In the genomic region with DNA sequence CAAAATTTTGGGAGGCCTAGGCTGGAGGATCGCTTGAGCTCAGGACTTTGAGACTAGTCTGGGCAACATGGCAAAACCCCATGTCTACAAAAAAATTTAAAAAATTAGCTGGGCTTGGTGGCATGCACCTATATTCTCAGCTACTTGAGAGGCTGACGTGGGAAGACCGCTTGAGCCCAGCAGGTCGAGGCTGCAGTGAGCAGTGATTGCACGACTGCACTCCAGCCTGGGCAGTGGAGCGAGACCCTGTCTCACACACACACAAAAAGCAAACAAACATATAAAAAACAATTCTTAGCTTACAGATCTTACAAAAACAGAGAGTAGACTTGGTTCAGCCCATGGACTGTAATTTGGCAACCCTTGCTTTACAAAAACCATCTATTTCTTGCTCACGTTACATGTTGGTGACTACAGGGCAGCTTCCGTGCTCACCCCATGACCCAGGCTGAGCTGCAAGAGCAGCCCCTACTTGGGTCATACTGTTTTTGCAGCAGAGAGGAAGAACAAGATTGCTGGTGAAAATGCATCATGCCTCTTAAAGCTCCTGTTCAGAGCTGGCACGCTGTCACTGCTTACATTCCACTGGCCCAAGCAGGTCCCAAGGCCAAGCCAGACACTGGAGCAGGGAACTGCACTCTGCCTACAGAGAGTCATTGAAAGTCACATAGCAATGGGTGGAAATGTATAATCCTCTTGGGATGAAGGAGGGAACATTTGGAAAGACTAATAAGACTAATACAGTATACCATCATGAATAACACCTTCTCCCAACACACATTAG, we compare ENCODE assay signal across 20 cellular contexts. TPM values are rescaled to one million over a fixed set of nuclear protein-coding genes. Genes with fewer than 3 reads are reported as not detected.
DNase-seq lines count a peak whose midpoint lies in the region; FAIRE-seq and TF ChIP-seq lines count a peak whose summit lies in the region.
"Had no signal": no experiment of that assay in that cellular context is flagged by ENCODE, and none has a peak within 500 bp of the region (broad histone marks: within the 10 kb centered on the region; RNA-seq: fewer than 3 reads in every experiment).

No MANE protein-coding gene starts in this region.

- no peaks in the 10 kb centered on the region for H3K9me3 ChIP-seq in Karpas-422 (ENCODE audit: low read length)
- H3K9me3 ChIP-seq in H1 (ENCODE audit: insufficient read depth in 2 of 2, low read depth in 1 of 2, low read length in 1 of 2) = no peaks in the 10 kb centered on the region
- no peaks in the 10 kb centered on the region for H3K9me3 ChIP-seq in thyroid gland
- H3K9me3 ChIP-seq: HAP-1 had no signal

- TF ChIP-seq RAD21 in H1 (IDR thresholded peaks at IDR 0.05 in 1 of 2, conservative IDR thresholded peaks at IDR 0.05 in 1 of 2; ENCODE audit: low read depth in 2 of 2, low read length in 2 of 2) = no peak

- H3K23ac ChIP-seq in H1 (ENCODE audit: insufficient read length) = no peak overlapping the region

- H3K4me2 ChIP-seq in Karpas-422 (ENCODE audit: low read depth, low read length, poor library complexity, severe bottlenecking) (no peak overlapping the region), H1 (ENCODE audit: insufficient read depth in 1 of 2, low read depth in 2 of 2, low read length in 2 of 2) (no peak overlapping the region)

- H3K27me3 ChIP-seq in Karpas-422 (ENCODE audit: low read length) = no peaks in the 10 kb centered on the region
- no peaks in the 10 kb centered on the region for H3K27me3 ChIP-seq in H1 (replicated peaks in 1 of 4; ENCODE audit: control insufficient read depth in 3 of 4, extremely low read depth in 1 of 4, insufficient read depth in 3 of 4, low read length in 3 of 4)
- H3K27me3 ChIP-seq in thyroid gland = no peaks in the 10 kb centered on the region

- H2BK20ac ChIP-seq in H1 (ENCODE audit: low read length) = no peak overlapping the region

- H3K4me1 ChIP-seq in Karpas-422 (ENCODE audit: low read length) (peaks cover 4% of the 10 kb centered on the region), H1 (replicated peaks in 1 of 4; ENCODE audit: control insufficient read depth in 3 of 4, insufficient read depth in 4 of 4, low read length in 3 of 4) (no peaks in the 10 kb centered on the region), thyroid gland (peaks cover 0 to 9% of the 10 kb centered on the region in 2 donors)

- no peak overlapping the region for H2BK5ac ChIP-seq in H1 (ENCODE audit: low read depth, low read length)

- H3K9ac ChIP-seq in Karpas-422 (ENCODE audit: low read length) (no peak overlapping the region), H1 (replicated peaks in 1 of 4; ENCODE audit: extremely low read depth in 1 of 4, low read depth in 3 of 4, low read length in 3 of 4) (no peak overlapping the region; a peak in 1 of 7 replicates)

- H3K79me1 ChIP-seq in H1 (ENCODE audit: low read depth, low read length) = no peaks in the 10 kb centered on the region

- H3K79me2 ChIP-seq in Karpas-422 (ENCODE audit: low read length) (no peaks in the 10 kb centered on the region), H1 (ENCODE audit: control insufficient read depth in 1 of 2, insufficient read depth in 2 of 2, low read length in 2 of 2) (no peaks in the 10 kb centered on the region)

- H3K56ac ChIP-seq in H1 (replicated peaks; ENCODE audit: insufficient read length, low read depth, low read length) = no peak overlapping the region

- H2AK5ac ChIP-seq in H1 (ENCODE audit: low read depth, low read length) = no peak overlapping the region

- H4K20me1 ChIP-seq in Karpas-422 (ENCODE audit: insufficient read depth, low read depth, low read length) (no peaks in the 10 kb centered on the region), H1 (replicated peaks in 1 of 2; ENCODE audit: control insufficient read depth in 1 of 2, insufficient read depth in 2 of 2, low read length in 2 of 2) (no peaks in the 10 kb centered on the region)

- H3K23me2 ChIP-seq in H1 (ENCODE audit: low read depth, low read length) = no peaks in the 10 kb centered on the region

- H2BK12ac ChIP-seq in H1 (ENCODE audit: low read depth, low read length) = no peak overlapping the region

- H3K9me3 Mint-ChIP-seq in nephron progenitor cell = peaks cover 5% of the 10 kb centered on the region
- H3K9me3 Mint-ChIP-seq: CD4-positive, alpha-beta T cell had no signal

- no peaks in the 10 kb centered on the region for H3K9me2 ChIP-seq in Karpas-422 (replicated peaks; ENCODE audit: insufficient read depth, low read length)

- H2AFZ ChIP-seq in Karpas-422 (ENCODE audit: low read length) = no peak overlapping the region
- H2AFZ ChIP-seq in H1 (ENCODE audit: low read length) = no peak overlapping the region

- FAIRE-seq in H1 (lab: Jason Lieb, UNC) = no peak
- FAIRE-seq: A204.1, GM12878 had no signal

- no peak overlapping the region for H2BK120ac ChIP-seq in H1 (replicated peaks; ENCODE audit: low read depth, low read length)

- WGBS in H1 (ENCODE audit: extremely low coverage in 1 of 2, insufficient coverage in 1 of 2, insufficient read length in 1 of 2, insufficient replicate concordance in 2 of 2, low coverage in 1 of 2, low lambda C conversion rate in 2 of 2, missing lambda C conversion rate in 1 of 2), 2 experiments = 93% methylated on average over 9 of the region's 9 CpGs; no CpG with 5 or more reads in 1 of the 2 experiments
- WGBS in thyroid gland, 2 donors = 38 to 54% methylated on average over 9 of the region's 9 CpGs

- H4K5ac ChIP-seq in H1 (ENCODE audit: insufficient read length, low read depth, low read length) = no peak overlapping the region

- peak; percentile 21 for DNase-seq in Karpas-422
- no peak for DNase-seq in H1 (ENCODE audit: low read depth in 1 of 2, low spot score in 2 of 2)
- DNase-seq in nephron progenitor cell = no peak
- DNase-seq in thyroid gland = peak; percentile 82 to 88
- DNase-seq in DMS114 treated with DMSO at 0.1 percent for 48 hours (lab: John Stamatoyannopoulos, UW; ENCODE audit: unreplicated experiment) = no peak
- no peak for DNase-seq in NOMO-1 treated with dmso at 0.1 percent for 144 hours (lab: John Stamatoyannopoulos, UW; ENCODE audit: unreplicated experiment)
- DNase-seq in NCI-H1436 (lab: John Stamatoyannopoulos, UW) = no peak
- no peak for DNase-seq in COLO829 (ENCODE audit: low spot score)
- DNase-seq: ACHN; AML-193; CD4-positive, alpha-beta T cell; DMS53; DND-41; EL; KG1 had no signal

- H3K18ac ChIP-seq in H1 (ENCODE audit: extremely low read depth, low read length) = no peak overlapping the region

- H3K27me3 Mint-ChIP-seq in nephron progenitor cell (ENCODE audit: low read depth, poor library complexity) = no peaks in the 10 kb centered on the region

- H4K8ac ChIP-seq in H1 (ENCODE audit: extremely low read depth, insufficient read depth, low read length) = peak overlapping the region; percentile 14; the same call in 1 of the 2 replicates

- POLR2A ChIA-PET in H1 (lab: Charles Lee; ENCODE audit: partially characterized antibody) = interaction anchor here (0.9 to 1.4 kb wide), 3 partner anchors 116 to 146 kb away, joined by 3 to 5 read pairs (median 3); a partner anchor contains a TSS

- H3K4ac ChIP-seq in H1 (replicated peaks; ENCODE audit: insufficient read length, low read depth, low read length) = no peak overlapping the region

- H3K4me3 Mint-ChIP-seq in nephron progenitor cell = no peak overlapping the region
- H3K4me3 Mint-ChIP-seq: CD4-positive, alpha-beta T cell had no signal

- TF ChIP-seq POLR2A in H1 (IDR thresholded peaks at IDR 0.05; ENCODE audit: control extremely low read depth in 1 of 2, low read depth in 2 of 2, low read length in 2 of 2) = no peak
- TF ChIP-seq POLR2A in thyroid gland (IDR thresholded peaks at IDR 0.05) = no peak

- no peak overlapping the region for H2BK15ac ChIP-seq in H1 (ENCODE audit: low read length)

- H3K27ac ChIP-seq in Karpas-422 (ENCODE audit: low read length) (no peak overlapping the region), H1 (ENCODE audit: low read depth, low read length) (no peak overlapping the region), thyroid gland (peak overlapping the region; percentile 4 to 58 (median 55))
- H3K27ac ChIP-seq: C4-2B, HL-60 had no signal

- TF ChIP-seq EP300 in H1 (IDR thresholded peaks at IDR 0.05; ENCODE audit: borderline replicate concordance in 1 of 2, low read depth in 2 of 2, low read length in 2 of 2) = no peak

- intact Hi-C loops in thyroid gland (cut with DNase I) = no loop called here

- H3K4me1 Mint-ChIP-seq in nephron progenitor cell = peaks cover 14% of the 10 kb centered on the region

- H3K36me3 ChIP-seq in Karpas-422 (ENCODE audit: insufficient read depth, low read length) (no peaks in the 10 kb centered on the region), H1 (ENCODE audit: control insufficient read depth in 2 of 4, insufficient read depth in 4 of 4, low read length in 3 of 4) (no peaks in the 10 kb centered on the region), thyroid gland (no peaks in the 10 kb centered on the region)
- H3K36me3 ChIP-seq: HAP-1 had no signal

- peaks cover 5% of the 10 kb centered on the region for H3K36me3 Mint-ChIP-seq in nephron progenitor cell (ENCODE audit: low read depth)

- CTCF ChIA-PET in H1 (lab: Charles Lee; ENCODE audit: partially characterized antibody) = interaction anchor here (0.7 to 2.3 kb wide), 6 partner anchors 8 to 261 kb away, joined by 3 to 6 read pairs (median 4); a partner anchor contains a TSS

- H3K14ac ChIP-seq in H1 (ENCODE audit: insufficient read length) = no peak overlapping the region

- peak overlapping the region; percentile 26 for H3K27ac Mint-ChIP-seq in nephron progenitor cell
- H3K27ac Mint-ChIP-seq: CD4-positive, alpha-beta T cell had no signal

- TF ChIP-seq CTCF in H1 (IDR thresholded peaks at IDR 0.05; ENCODE audit: control extremely low read depth in 1 of 3, insufficient read depth in 1 of 3, low read depth in 1 of 3, low read length in 3 of 3) (no peak), nephron progenitor cell (IDR thresholded peaks at IDR 0.05) (no peak), thyroid gland (IDR thresholded peaks at IDR 0.05) (no peak)

- H4K91ac ChIP-seq in H1 (replicated peaks; ENCODE audit: insufficient read length, low read length) = no peak overlapping the region

- no peak overlapping the region for H3K4me3 ChIP-seq in Karpas-422 (ENCODE audit: low read length)
- no peak overlapping the region for H3K4me3 ChIP-seq in H1 (ENCODE audit: extremely low read depth in 1 of 4, insufficient read depth in 2 of 4, low read depth in 3 of 4, low read length in 4 of 4)
- H3K4me3 ChIP-seq in thyroid gland (replicated peaks in 1 of 3) = no peak overlapping the region
- H3K4me3 ChIP-seq: GM12878, HAP-1 had no signal

RNA-seq across cellular contexts. Expression of a gene that starts 13.4 kb away (rescaled TPM):
- total RNA-seq in Karpas-422 (2014; rRNA removed; shearing (Covaris generic); ENCODE audit: low replicate concordance) = 0.11 TPM in 1 of 2 replicates, not detected in the other
- total RNA-seq in H1 (2021; fragmentation: NEBNext Ultra II Directional; extraction: Animal tissue kit (Norgen Biotek cat#: 25700)) = 8.9 and 10.4 TPM in 2 replicates
- polyA plus RNA-seq in H1 (2011; rRNA removed) = 2.3 and 2.9 TPM in 2 replicates
- 3.6 TPM for polyA plus RNA-seq in H1 (2011; cell fraction: cytosol; rRNA removed)
- 2.6 TPM for polyA plus RNA-seq in H1 (2011; cell fraction: nucleus; rRNA removed)
- polyA plus RNA-seq in H1 (2012, experiment 1 of 2) = 2.9 to 5.9 TPM (median 5.0 TPM) in 4 replicates
- polyA plus RNA-seq in H1 (2012, experiment 2 of 2) = 0.92 TPM
- 7.9 TPM for polyA plus RNA-seq in H1 (2013, experiment 1 of 2)
- polyA plus RNA-seq in H1 (2013, experiment 2 of 2) = 7.0 TPM
- 5.7 and 10.3 TPM in 2 replicates for polyA minus RNA-seq in H1 (2011; rRNA and poly(A)+ RNA removed)
- 3.1 TPM for polyA minus RNA-seq in H1 (2011; cell fraction: cytosol; rRNA and poly(A)+ RNA removed)
- polyA minus RNA-seq in H1 (2011; cell fraction: nucleus; rRNA and poly(A)+ RNA removed) = 7.6 TPM
- 10 to 100 TPM; 10.6 to 20.6 (median 12.6) TPM for total RNA-seq in thyroid gland
- total RNA-seq: CD4-positive, alpha-beta T cell had no signal

Comparison
In these comparisons a context has a peak if more than half of its experiments do, and no peak if none do; other contexts are left out.
1. DNase-seq: peak in Karpas-422 (single experiment) and thyroid gland (2 of 2); none in H1 (0 of 2), nephron progenitor cell (single experiment), DMS114 treated with DMSO at 0.1 percent for 48 hours (single experiment), NOMO-1 treated with dmso at 0.1 percent for 144 hours (single experiment), NCI-H1436 (single experiment) and COLO829 (single experiment).
2. H3K27ac ChIP-seq: peak in thyroid gland (3 of 3); none in Karpas-422 (single experiment) and H1 (single experiment).